In genomic region chr7:9681284-9681683, GRCh38 we compare ENCODE assay signal across 22 cellular contexts.
DNase-seq lines count a peak whose midpoint lies in the region; ATAC-seq, FAIRE-seq and TF ChIP-seq lines count a peak whose summit lies in the region.
"Had no signal": no experiment of that assay in that cellular context is flagged by ENCODE, and none has a peak within 500 bp of the region (broad histone marks: within the 10 kb centered on the region; RNA-seq: fewer than 3 reads in every experiment).

No MANE protein-coding gene starts in this region.

- H3K79me1 ChIP-seq in IMR-90 (ENCODE audit: low read depth in 1 of 2, low read length in 2 of 2) = no peaks in the 10 kb centered on the region

- no peak overlapping the region for H2AK9ac ChIP-seq in IMR-90 (replicated peaks; ENCODE audit: low read depth, low read length, poor library complexity)

- intact Hi-C loops in HepG2 (cut with micrococcal nuclease; ENCODE audit: unreplicated experiment) = no loop called here
- intact Hi-C loops in right lobe of liver (cut with DNase I) = no loop called here
- intact Hi-C loops in IMR-90 (cut with micrococcal nuclease) = no loop called here
- intact Hi-C loops in K562 (cut with micrococcal nuclease) = no loop called here

- no peaks in the 10 kb centered on the region for H3K79me2 ChIP-seq in HepG2 (ENCODE audit: insufficient read depth, low read length)
- no peaks in the 10 kb centered on the region for H3K79me2 ChIP-seq in K562 (ENCODE audit: control insufficient read depth, insufficient read depth, low read length)

- no peak overlapping the region for H2BK15ac ChIP-seq in IMR-90 (ENCODE audit: low read depth, low read length)

- TF ChIP-seq EP300 in HepG2 (IDR thresholded peaks at IDR 0.05; ENCODE audit: low read depth in 2 of 2, low read length in 2 of 2) (no peak), HepG2 (CRISPR knock-in tag; IDR thresholded peaks at IDR 0.05; ENCODE audit: borderline replicate concordance) (no peak), K562 (IDR thresholded peaks at IDR 0.05; ENCODE audit: low read length) (no peak)

- H2BK120ac ChIP-seq in IMR-90 (ENCODE audit: low read depth, low read length) = no peak overlapping the region

- no peak overlapping the region for H3K4me3 ChIP-seq in HepG2 (replicated peaks in 1 of 3; ENCODE audit: insufficient read depth in 1 of 3, low read depth in 2 of 3, low read length in 3 of 3)
- no peak overlapping the region for H3K4me3 ChIP-seq in right lobe of liver
- no peak overlapping the region for H3K4me3 ChIP-seq in IMR-90 (ENCODE audit: insufficient read depth, low read depth, low read length)
- H3K4me3 ChIP-seq in K562 = no peak overlapping the region
- H3K4me3 ChIP-seq: BLaER1 treated with 17β-estradiol and CSF1 and Interleukin-3, amounts not matched to agents 10 nM and 100 nM had no signal

- in situ Hi-C loops in HepG2 (cut with HindIII; ENCODE audit: extremely low pct_ligation_motif_present, low pct_unique_long_range_greater_than_20kb) (no loop called here), IMR-90 (cut with MboI; ENCODE audit: low sequenced_read_pairs) (no loop called here), K562 (cut with MboI) (no loop called here)

- H2AK5ac ChIP-seq in IMR-90 (ENCODE audit: low read depth, low read length) = no peak overlapping the region

- H2AFZ ChIP-seq in HepG2 (ENCODE audit: low read length) (no peak overlapping the region), IMR-90 (replicated peaks; ENCODE audit: low read length, poor library complexity) (no peak overlapping the region), K562 (ENCODE audit: low read depth, low read length) (no peak overlapping the region)

- H3K27me3 ChIP-seq in HepG2 (ENCODE audit: control insufficient read depth in 1 of 2, insufficient read depth in 2 of 2, low read length in 2 of 2) (no peaks in the 10 kb centered on the region), right lobe of liver (no peaks in the 10 kb centered on the region), IMR-90 (ENCODE audit: control insufficient read depth, insufficient read depth, low read length) (no peaks in the 10 kb centered on the region), K562 (ENCODE audit: control insufficient read depth in 2 of 2, insufficient read depth in 2 of 2, low read length in 2 of 2) (no peaks in the 10 kb centered on the region)
- H3K27me3 ChIP-seq: BLaER1 treated with 17β-estradiol and CSF1 and Interleukin-3, amounts not matched to agents 10 nM and 100 nM had no signal

- H3K56ac ChIP-seq in IMR-90 (ENCODE audit: extremely low read depth, insufficient read depth, low read length) = no peak overlapping the region

- H3K9ac ChIP-seq in HepG2 (ENCODE audit: insufficient read depth, low read depth, low read length) = no peak overlapping the region
- H3K9ac ChIP-seq in IMR-90 (ENCODE audit: low read depth, low read length) = no peak overlapping the region
- H3K9ac ChIP-seq in K562 (ENCODE audit: insufficient read depth in 1 of 2, low read depth in 2 of 2, low read length in 2 of 2) = no peak overlapping the region
- H3K9ac ChIP-seq: BLaER1 treated with 17β-estradiol and CSF1 and Interleukin-3, amounts not matched to agents 10 nM and 100 nM had no signal

- H2BK5ac ChIP-seq in IMR-90 (ENCODE audit: low read depth, low read length, poor library complexity, severe bottlenecking) = no peak overlapping the region

- peaks cover 82% of the 10 kb centered on the region for H3K9me3 ChIP-seq in HepG2 (ENCODE audit: low read length)
- no peaks in the 10 kb centered on the region for H3K9me3 ChIP-seq in right lobe of liver
- H3K9me3 ChIP-seq in IMR-90 (ENCODE audit: control insufficient read depth, insufficient read depth, low read length) = peaks cover 8% of the 10 kb centered on the region
- H3K9me3 ChIP-seq in K562 (replicated peaks; ENCODE audit: control insufficient read depth, insufficient read depth, low read depth, low read length) = no peaks in the 10 kb centered on the region; the same call in 1 of the 2 replicates
- H3K9me3 ChIP-seq: Caco-2 had no signal

- TF ChIP-seq CTCF in HepG2 (CRISPR knock-in tag; IDR thresholded peaks at IDR 0.05) (no peak), right lobe of liver (IDR thresholded peaks at IDR 0.05) (no peak), IMR-90 (conservative IDR thresholded peaks at IDR 0.05; ENCODE audit: low read depth, low read length) (no peak), K562 (IDR thresholded peaks at IDR 0.05 in 2 of 3, conservative IDR thresholded peaks at IDR 0.05 in 1 of 3; ENCODE audit: insufficient read depth in 2 of 3, low read depth in 1 of 3, low read length in 3 of 3) (no peak)

- DNase-seq in HepG2 (ENCODE audit: low spot score) (no peak), right lobe of liver (no peak), IMR-90 (no peak), K562 (ENCODE audit: extremely low read depth in 1 of 4, low spot score in 3 of 4) (no peak), SHP77 treated with DMSO at 0.1 percent for 48 hours (lab: John Stamatoyannopoulos, UW) (no peak), HUDEP-2 (lab: John Stamatoyannopoulos, UW; ENCODE audit: unreplicated experiment in 76 of 76) (no peak)
- DNase-seq in activated naive CD4-positive, alpha-beta T cell treated with anti-CD3 and anti-CD28 coated beads, Interleukin-2, amount 50 U/mL, for 16 hours = no peak
- DNase-seq: 8988T; AML-193; Caco-2; Calu3; CD4-positive, alpha-beta T cell; CD8-positive, alpha-beta T cell; DMS79 treated with DMSO at 0.1 percent for 48 hours; GF-D8 had no signal

- H4K20me1 ChIP-seq in HepG2 (ENCODE audit: insufficient read depth, low read length) = no peaks in the 10 kb centered on the region
- no peaks in the 10 kb centered on the region for H4K20me1 ChIP-seq in IMR-90 (ENCODE audit: insufficient read depth, low read length)
- no peaks in the 10 kb centered on the region for H4K20me1 ChIP-seq in K562 (replicated peaks; ENCODE audit: control insufficient read depth, insufficient read depth, low read length)
- H4K20me1 ChIP-seq: BLaER1 treated with 17β-estradiol and CSF1 and Interleukin-3, amounts not matched to agents 10 nM and 100 nM had no signal

- H3K4me2 ChIP-seq in HepG2 (ENCODE audit: low read depth, low read length) (no peak overlapping the region), IMR-90 (ENCODE audit: low read depth, low read length) (no peak overlapping the region), K562 (ENCODE audit: insufficient read depth, low read length) (no peak overlapping the region)
- H3K4me2 ChIP-seq: BLaER1 treated with 17β-estradiol and CSF1 and Interleukin-3, amounts not matched to agents 10 nM and 100 nM had no signal

- no peak for ATAC-seq in HepG2
- ATAC-seq in right lobe of liver = no peak
- no peak for ATAC-seq in IMR-90 (ENCODE audit: low read depth)
- ATAC-seq in K562 = no peak
- ATAC-seq: CD8-positive, alpha-beta T cell had no signal

- 16% methylated on average over 4 of the region's 4 CpGs for WGBS in HepG2 (ENCODE audit: low lambda C conversion rate)
- WGBS in right lobe of liver (ENCODE audit: insufficient coverage, low coverage, low lambda C conversion rate, missing lambda C conversion rate) = 65% methylated on average over 4 of the region's 4 CpGs
- no CpG with 5 or more reads among the region's 4 CpGs for WGBS in IMR-90 (ENCODE audit: extremely low coverage in 2 of 2, insufficient read length in 1 of 2), 2 experiments
- WGBS in K562 (ENCODE audit: insufficient coverage, low coverage, missing lambda C conversion rate) = 8% methylated on average over 4 of the region's 4 CpGs

- no peaks in the 10 kb centered on the region for H3K36me3 ChIP-seq in HepG2 (replicated peaks in 1 of 2; ENCODE audit: control insufficient read depth in 1 of 2, insufficient read depth in 2 of 2, low read length in 2 of 2)
- H3K36me3 ChIP-seq in right lobe of liver = no peaks in the 10 kb centered on the region
- H3K36me3 ChIP-seq in IMR-90 (ENCODE audit: control insufficient read depth, insufficient read depth, low read length) = no peaks in the 10 kb centered on the region
- no peaks in the 10 kb centered on the region for H3K36me3 ChIP-seq in K562 (ENCODE audit: control insufficient read depth, insufficient read depth, low read length)
- H3K36me3 ChIP-seq: BLaER1 treated with 17β-estradiol and CSF1 and Interleukin-3, amounts not matched to agents 10 nM and 100 nM had no signal

- dilution Hi-C loops in IMR-90 (cut with HindIII; ENCODE audit: low sequenced_read_pairs, unreplicated experiment) = no loop called here

- H3K4ac ChIP-seq in IMR-90 (ENCODE audit: low read depth, low read length) = no peak overlapping the region

- FAIRE-seq in HepG2 (lab: Jason Lieb, UNC) (no peak), K562 (lab: Jason Lieb, UNC) (no peak)
- FAIRE-seq: A204.1, D721Med, G401.6, GM12891, GM19239 had no signal

- TF ChIP-seq POLR2A in HepG2 (IDR thresholded peaks at IDR 0.05; ENCODE audit: insufficient read depth in 1 of 2, low read depth in 2 of 2, low read length in 2 of 2) = no peak
- no peak for TF ChIP-seq POLR2A in right lobe of liver (IDR thresholded peaks at IDR 0.05)
- TF ChIP-seq POLR2A in IMR-90 (IDR thresholded peaks at IDR 0.05; ENCODE audit: low read depth, low read length) = no peak
- no peak for TF ChIP-seq POLR2A in K562 (conservative IDR thresholded peaks at IDR 0.05)

- no peak overlapping the region for H4K91ac ChIP-seq in IMR-90 (ENCODE audit: insufficient read depth, low read depth, low read length)

- TF ChIP-seq RAD21 in HepG2 (CRISPR knock-in tag; IDR thresholded peaks at IDR 0.05) (no peak), IMR-90 (IDR thresholded peaks at IDR 0.05; ENCODE audit: low read length) (no peak), K562 (CRISPR knock-in tag; conservative IDR thresholded peaks at IDR 0.05 in 1 of 2, IDR thresholded peaks at IDR 0.05 in 1 of 2) (no peak)

- BruUV-seq in HepG2 (replicated peaks; lab: Mats Ljungman, UMichigan) = no TSS peak
- no TSS peak for BruUV-seq in IMR-90 (replicated peaks; lab: Mats Ljungman, UMichigan)
- BruUV-seq in K562 (replicated peaks; lab: Mats Ljungman, UMichigan) = no TSS peak

- H3K4me1 ChIP-seq in HepG2 (ENCODE audit: insufficient read depth, low read length) = no peaks in the 10 kb centered on the region
- no peaks in the 10 kb centered on the region for H3K4me1 ChIP-seq in right lobe of liver
- H3K4me1 ChIP-seq in IMR-90 (ENCODE audit: control insufficient read depth, insufficient read depth, low read length) = no peaks in the 10 kb centered on the region
- no peaks in the 10 kb centered on the region for H3K4me1 ChIP-seq in K562 (replicated peaks in 1 of 2; ENCODE audit: control insufficient read depth in 2 of 2, insufficient read depth in 2 of 2, low read length in 2 of 2)
- H3K4me1 ChIP-seq: BLaER1 treated with 17β-estradiol and CSF1 and Interleukin-3, amounts not matched to agents 10 nM and 100 nM; Caco-2 had no signal

- H4K5ac ChIP-seq in IMR-90 (ENCODE audit: low read depth, low read length) = no peak overlapping the region

- H3K27ac ChIP-seq in HepG2 (ENCODE audit: extremely low read length, insufficient read depth, low read length) (no peak overlapping the region), right lobe of liver (no peak overlapping the region), IMR-90 (ENCODE audit: insufficient read depth, low read length) (no peak overlapping the region), K562 (ENCODE audit: extremely low read depth, low read depth, low read length) (no peak overlapping the region)
- H3K27ac ChIP-seq: BLaER1 treated with 17β-estradiol and CSF1 and Interleukin-3, amounts not matched to agents 10 nM and 100 nM; C4-2B had no signal

- POLR2A ChIA-PET in HepG2 (lab: Yijun Ruan, JAX) (no interaction called here), IMR-90 (lab: Charles Lee; ENCODE audit: unreplicated experiment) (no interaction called here), K562 (lab: Yijun Ruan, JAX) (no interaction called here)

- no peak overlapping the region for H3K23ac ChIP-seq in IMR-90 (ENCODE audit: low read depth, low read length)

- no peak overlapping the region for H2BK20ac ChIP-seq in IMR-90 (ENCODE audit: low read depth, low read length)

- CTCF ChIA-PET in HepG2 (lab: Yijun Ruan, JAX; ENCODE audit: low intra/inter-chr PET ratio, low total read pairs) (no interaction called here), IMR-90 (lab: Yijun Ruan, JAX) (no interaction called here), K562 (lab: Yijun Ruan, JAX; ENCODE audit: low intra/inter-chr PET ratio) (no interaction called here)

- H3K14ac ChIP-seq in IMR-90 (replicated peaks; ENCODE audit: low read depth, low read length) = no peak overlapping the region

- no peak overlapping the region for H4K8ac ChIP-seq in IMR-90 (ENCODE audit: low read depth in 2 of 2, low read length in 2 of 2)

- H3K9me1 ChIP-seq in IMR-90 (ENCODE audit: insufficient read depth, low read length) (no peaks in the 10 kb centered on the region), K562 (ENCODE audit: control insufficient read depth, insufficient read depth, low read length) (no peaks in the 10 kb centered on the region)

- no peak overlapping the region for H3K18ac ChIP-seq in IMR-90 (ENCODE audit: low read depth, low read length)

Comparison
In these comparisons a context has a peak if more than half of its experiments do, and no peak if none do; other contexts are left out.
1. Of the 241 proteins assayed by ChIP-seq in both HepG2 and K562: peak only in HepG2: MAFK; only in K562: none; in both: MAFF; in neither: 239.